In the genomic region with DNA sequence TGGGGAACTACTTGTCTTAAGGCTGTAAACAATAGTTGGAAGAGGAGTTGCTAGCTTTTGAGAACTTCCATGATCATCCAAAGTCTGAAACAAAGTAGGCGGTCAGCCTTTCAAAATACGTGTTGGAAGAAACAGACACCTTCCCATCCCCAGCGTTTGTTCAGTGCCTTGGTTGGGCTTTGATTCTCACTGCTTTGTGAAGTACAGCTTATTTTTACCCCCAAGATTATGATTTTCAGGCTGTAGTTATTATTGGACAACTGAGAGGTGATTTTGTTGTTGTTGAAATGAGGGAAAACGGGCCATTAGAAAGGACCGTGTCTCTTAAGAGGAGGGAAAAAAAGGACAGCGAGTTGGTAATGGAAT, we compare ENCODE assay signal across 8 cellular contexts.
DNase-seq lines count a peak whose midpoint lies in the region; ATAC-seq lines count a peak whose summit lies in the region.

No MANE protein-coding gene starts in this region.

- H3K27ac ChIP-seq in mucosa of rectum (ENCODE audit: low read depth in 2 of 2, low read length in 2 of 2): peak overlapping the region; percentile 85 to 91

- H3K9ac ChIP-seq in mucosa of rectum (ENCODE audit: low read depth in 1 of 2, low read length in 2 of 2): peak overlapping the region; percentile 84 to 97

- no peak for ATAC-seq in HG02981 (IDR thresholded peaks at IDR 0.05; ENCODE audit: unreplicated experiment)

- in situ Hi-C loops in ACHN (cut with HindIII; ENCODE audit: low pct_ligation_motif_present, low pct_unique_long_range_greater_than_20kb, low sequenced_read_pairs): no loop called here

- H3K4me1 ChIP-seq in mucosa of rectum (ENCODE audit: control insufficient read depth in 2 of 2, insufficient read depth in 2 of 2, low read length in 2 of 2): peaks cover 7 to 8% of the 10 kb centered on the region in 2 donors

- no peaks in the 10 kb centered on the region for H3K27me3 ChIP-seq in mucosa of rectum (ENCODE audit: control insufficient read depth in 2 of 2, insufficient read depth in 2 of 2, low read length in 2 of 2)

- H3K9me3 ChIP-seq in mucosa of rectum (ENCODE audit: control insufficient read depth in 2 of 2, low read length in 2 of 2): no peaks in the 10 kb centered on the region

- peak overlapping the region; percentile 93 to 94 for H3K4me3 ChIP-seq in mucosa of rectum (ENCODE audit: low read length in 2 of 2)

- H3K36me3 ChIP-seq in mucosa of rectum (ENCODE audit: control insufficient read depth in 2 of 2, insufficient read depth in 2 of 2, low read length in 2 of 2): no peaks in the 10 kb centered on the region

- DNase-seq in ACHN (peak; percentile 40), HS-5 (ENCODE audit: low read depth) (peak; percentile 4), brain pericyte (ENCODE audit: low read depth, low spot score) (peak; percentile 10), SIG-M5 (lab: John Stamatoyannopoulos, UW) (no peak), SW 1271 (lab: John Stamatoyannopoulos, UW) (no peak), HuH-7.5 (ENCODE audit: low spot score) (no peak)

Comparison
In these comparisons a context has a peak if more than half of its experiments do, and no peak if none do; other contexts are left out.
1. DNase-seq: peak in ACHN (single experiment), HS-5 (single experiment) and brain pericyte (single experiment); none in SIG-M5 (single experiment), SW 1271 (0 of 2) and HuH-7.5 (single experiment).